Comparison of ENCODE assay signal across 9 cellular contexts in genomic region chr4:70613893-70614572, GRCh38. TPM values are rescaled to one million over a fixed set of nuclear protein-coding genes. Genes with fewer than 3 reads are reported as not detected.
DNase-seq lines count a peak whose midpoint lies in the region; ATAC-seq, FAIRE-seq and TF ChIP-seq lines count a peak whose summit lies in the region.
"Had no signal": no experiment of that assay in that cellular context is flagged by ENCODE, and none has a peak within 500 bp of the region (broad histone marks: within the 10 kb centered on the region; RNA-seq: fewer than 3 reads in every experiment).

No MANE protein-coding gene starts in this region.

- no peak for TF ChIP-seq POLR2A in GM12891 (IDR thresholded peaks at IDR 0.05; ENCODE audit: low read depth, low read length)
- no peak for TF ChIP-seq POLR2A in body of pancreas (IDR thresholded peaks at IDR 0.05)

- H3K36me3 ChIP-seq in mucosa of rectum (ENCODE audit: control insufficient read depth in 2 of 2, insufficient read depth in 2 of 2, low read length in 2 of 2) (no peaks in the 10 kb centered on the region), body of pancreas (replicated peaks in 1 of 2; ENCODE audit: insufficient read depth in 1 of 2, low read depth in 2 of 2) (no peaks in the 10 kb centered on the region)

- no peaks in the 10 kb centered on the region for H3K9me3 ChIP-seq in mucosa of rectum (ENCODE audit: control insufficient read depth in 2 of 2, low read length in 2 of 2)
- H3K9me3 ChIP-seq in body of pancreas: no peaks in the 10 kb centered on the region

- 69 to 75% methylated on average over 5 of the region's 5 CpGs for WGBS in body of pancreas, 2 donors

- no peaks in the 10 kb centered on the region for H3K27me3 ChIP-seq in mucosa of rectum (ENCODE audit: control insufficient read depth in 2 of 2, insufficient read depth in 2 of 2, low read length in 2 of 2)
- H3K27me3 ChIP-seq in body of pancreas: no peaks in the 10 kb centered on the region

- H3K9me3 Mint-ChIP-seq in HFFc6: no peaks in the 10 kb centered on the region

- H3K9ac ChIP-seq in mucosa of rectum (ENCODE audit: low read depth in 1 of 2, low read length in 2 of 2): peak overlapping the region in 1 of 2 donors; percentile 34

- no peak for ATAC-seq in body of pancreas

- intact Hi-C loops in body of pancreas (cut with DNase I): no loop called here

- H3K4me3 Mint-ChIP-seq in HFFc6: peak overlapping the region; percentile 84

- peaks cover 2% of the 10 kb centered on the region; the same call in 1 of the 2 replicates for H3K27me3 Mint-ChIP-seq in HFFc6 (ENCODE audit: insufficient read depth)

- peaks cover 19% of the 10 kb centered on the region for H3K4me1 Mint-ChIP-seq in HFFc6 (ENCODE audit: low read depth)

- H3K27ac ChIP-seq in mucosa of rectum (ENCODE audit: low read depth in 2 of 2, low read length in 2 of 2) (peak overlapping the region; percentile 16 to 45), body of pancreas (no peak overlapping the region)

- peak; percentile 16 for FAIRE-seq in GM12891 (lab: Jason Lieb, UNC)

- no peaks in the 10 kb centered on the region for H3K36me3 Mint-ChIP-seq in HFFc6 (ENCODE audit: low read depth)

- H3K4me1 ChIP-seq in mucosa of rectum (ENCODE audit: control insufficient read depth in 2 of 2, insufficient read depth in 2 of 2, low read length in 2 of 2) (no peaks in the 10 kb centered on the region), body of pancreas (peaks cover 8% of the 10 kb centered on the region)

- H3K4me3 ChIP-seq in WI38 (ENCODE audit: low read depth, low read length): peak overlapping the region; percentile 52
- H3K4me3 ChIP-seq in mucosa of rectum (ENCODE audit: low read length in 2 of 2): peak overlapping the region; percentile 53
- no peak overlapping the region for H3K4me3 ChIP-seq in body of pancreas

- no peak for DNase-seq in GM12891 (ENCODE audit: insufficient read length, low spot score)
- DNase-seq in HFFc6: no peak
- no peak for DNase-seq in stimulated activated CD4-positive, alpha-beta T cell treated with anti-CD3 and anti-CD28 coated beads, Interleukin-4, amount 100 ng/mL, for 1 hour
- DNase-seq in activated CD4-positive, alpha-beta T cell treated with anti-CD3 and anti-CD28 coated beads for 4 hours: no peak
- DNase-seq in KG1 (lab: John Stamatoyannopoulos, UW): no peak
- DNase-seq in body of pancreas: no peak
- DNase-seq: activated gamma-delta T cell had no signal

- peak overlapping the region; percentile 8; the same call in 1 of the 2 replicates for H3K27ac Mint-ChIP-seq in HFFc6

- no peak for TF ChIP-seq CTCF in HFFc6 (IDR thresholded peaks at IDR 0.05)
- no peak for TF ChIP-seq CTCF in WI38 (IDR thresholded peaks at IDR 0.05; ENCODE audit: low read depth, low read length)
- no peak for TF ChIP-seq CTCF in body of pancreas (IDR thresholded peaks at IDR 0.05)

TF ChIP-seq in GM12891, 5 proteins besides CTCF, POLR2A, EP300 and RAD21:
- no peak for TF ChIP-seq POU2F2 (IDR thresholded peaks at IDR 0.05; ENCODE audit: low read depth, low read length)
- no peak for TF ChIP-seq PAX5 (IDR thresholded peaks at IDR 0.05; ENCODE audit: insufficient read depth, low read length, severe bottlenecking)
- TF ChIP-seq SPI1 (IDR thresholded peaks at IDR 0.05; ENCODE audit: low read depth, low read length): no peak
- no peak for TF ChIP-seq TAF1 (IDR thresholded peaks at IDR 0.05; ENCODE audit: low read depth, low read length)
- TF ChIP-seq POLR2AphosphoS5 (IDR thresholded peaks at IDR 0.05; ENCODE audit: low read depth, low read length): no peak

RNA-seq across cellular contexts. Expression of gene ENAM, which starts 14.5 kb away (rescaled TPM):
- not detected for polyA plus RNA-seq in GM12891 (2012; ENCODE audit: low read depth, missing spikeins)
- total RNA-seq in HFFc6 (2021; fragmentation: NEBNext Ultra II Directional; extraction: Animal tissue kit (Norgen Biotek cat#: 25700)): under 1 TPM in 5 of 6 experiments, not detected in 1; 0.02 to 0.14 (median 0.10) TPM
- total RNA-seq in body of pancreas: 1 to 10 TPM in 1 of 2 donors, under 1 TPM in 1; 0.99 to 2.3 TPM

RNA-seq across cellular contexts. Expression of gene AMBN, which starts 22.0 kb away (rescaled TPM):
- polyA plus RNA-seq in GM12891 (2012; ENCODE audit: low read depth, missing spikeins): not detected
- not detected for total RNA-seq in HFFc6 (2021; fragmentation: NEBNext Ultra II Directional; extraction: Animal tissue kit (Norgen Biotek cat#: 25700))
- not detected for total RNA-seq in body of pancreas

RNA-seq across cellular contexts. Expression of gene JCHAIN, which starts 52.3 kb away (rescaled TPM):
- 110 TPM for polyA plus RNA-seq in GM12891 (2012; ENCODE audit: low read depth, missing spikeins)
- total RNA-seq in HFFc6 (2021; fragmentation: NEBNext Ultra II Directional; extraction: Animal tissue kit (Norgen Biotek cat#: 25700)): 1 to 10 TPM in 1 of 6 experiments, under 1 TPM in 4, not detected in 1; 0.15 to 1.3 (median 0.46) TPM
- 10 to 100 TPM; 13.2 to 27.7 TPM for total RNA-seq in body of pancreas

Comparison
In these comparisons a context has a peak if more than half of its experiments do, and no peak if none do; other contexts are left out.
1. H3K4me3 ChIP-seq: peak in WI38 (single experiment) and mucosa of rectum (2 of 2); none in body of pancreas (0 of 2).
2. H3K27ac ChIP-seq: peak in mucosa of rectum (2 of 2); none in body of pancreas (0 of 4).
3. RNA of gene JCHAIN, which starts 52.3 kb away (total RNA-seq): 13.2 to 27.7 TPM in body of pancreas; 0.15 to 1.3 TPM in HFFc6; every median in the first group is over 4 times any median in the second.